ENCODE assay signal across 8 cellular contexts in genomic region chr18:8478166-8478967, GRCh38.
DNase-seq lines count a peak whose midpoint lies in the region; ATAC-seq and TF ChIP-seq lines count a peak whose summit lies in the region.

No MANE protein-coding gene starts in this region.

- H3K4me2 ChIP-seq in DOHH2 (ENCODE audit: low read length) (no peak overlapping the region), Loucy (ENCODE audit: low read depth, low read length, poor library complexity, severe bottlenecking) (no peak overlapping the region)

- H3K9me2 ChIP-seq in DOHH2 (replicated peaks; ENCODE audit: control insufficient read depth, low read length) (no peaks in the 10 kb centered on the region), Loucy (replicated peaks; ENCODE audit: low read depth, low read length) (no peaks in the 10 kb centered on the region)

- DNase-seq in UCSD-AML1 (lab: John Stamatoyannopoulos, UW; ENCODE audit: unreplicated experiment) (peak; percentile 61), cardiac fibroblast (ENCODE audit: low read depth in 2 of 2) (peak; percentile 62), left lobe of liver (ENCODE audit: low spot score) (peak; percentile 64), T1000 (lab: John Stamatoyannopoulos, UW) (no peak)
- peak; percentile 14 for DNase-seq in stimulated activated CD8-positive, alpha-beta memory T cell treated with anti-CD3 and anti-CD28 coated beads, Interleukin-15, amount 100 ng/mL, for 1 hour (ENCODE audit: low read depth)

- no peak overlapping the region for H3K27ac ChIP-seq in DOHH2 (ENCODE audit: low read depth, low read length)

- H2AFZ ChIP-seq in Loucy (ENCODE audit: low read length) = no peak overlapping the region

- no peaks in the 10 kb centered on the region for H3F3A ChIP-seq in DOHH2 (ENCODE audit: control insufficient read depth, insufficient read depth)
- no peaks in the 10 kb centered on the region for H3F3A ChIP-seq in Loucy (ENCODE audit: low read depth)

- H3K9me3 ChIP-seq in DOHH2 (ENCODE audit: control insufficient read depth, insufficient read depth, low read length) (no peaks in the 10 kb centered on the region), Loucy (ENCODE audit: insufficient read depth, low read depth, low read length) (no peaks in the 10 kb centered on the region)

- peak; percentile 87 for TF ChIP-seq CTCF in DOHH2 (IDR thresholded peaks at IDR 0.05; ENCODE audit: low read depth, low read length, poor library complexity, severe bottlenecking)
- peak; percentile 78 for TF ChIP-seq CTCF in Loucy (conservative IDR thresholded peaks at IDR 0.05; ENCODE audit: low read length)
- TF ChIP-seq CTCF in cardiac fibroblast (IDR thresholded peaks at IDR 0.05; ENCODE audit: low read depth, low read length) = peak; percentile 97

- ATAC-seq in GM21526 (IDR thresholded peaks at IDR 0.05; ENCODE audit: low FRiP score, unreplicated experiment) (peak; percentile 94), left lobe of liver (peak; percentile 90)

- no peaks in the 10 kb centered on the region for H3K4me1 ChIP-seq in DOHH2 (ENCODE audit: control insufficient read depth, low read length)
- H3K4me1 ChIP-seq in Loucy (ENCODE audit: insufficient read depth, low read length, poor library complexity, severe bottlenecking) = no peaks in the 10 kb centered on the region

- H3K4me3 ChIP-seq in DOHH2 (ENCODE audit: low read length) (no peak overlapping the region), Loucy (ENCODE audit: low read length, poor library complexity, severe bottlenecking) (no peak overlapping the region), cardiac fibroblast (replicated peaks in 1 of 2; ENCODE audit: low read depth in 2 of 2, low read length in 2 of 2) (no peak overlapping the region)

- no peaks in the 10 kb centered on the region for H3K36me3 ChIP-seq in DOHH2 (ENCODE audit: control insufficient read depth, low read length)
- no peaks in the 10 kb centered on the region for H3K36me3 ChIP-seq in Loucy (ENCODE audit: insufficient read depth, low read length)

- H3K27me3 ChIP-seq in DOHH2 (ENCODE audit: control insufficient read depth, low read length) (no peaks in the 10 kb centered on the region; the same call in 1 of the 2 replicates), Loucy (ENCODE audit: insufficient read depth, low read length, poor library complexity, severe bottlenecking) (no peaks in the 10 kb centered on the region)

- H4K20me1 ChIP-seq in DOHH2 (ENCODE audit: control insufficient read depth, insufficient read depth, low read depth, low read length) (no peaks in the 10 kb centered on the region), Loucy (ENCODE audit: insufficient read depth, low read length, poor library complexity, severe bottlenecking) (no peaks in the 10 kb centered on the region)

- no peaks in the 10 kb centered on the region for H3K79me2 ChIP-seq in DOHH2 (ENCODE audit: control insufficient read depth, low read length)
- no peaks in the 10 kb centered on the region for H3K79me2 ChIP-seq in Loucy (ENCODE audit: insufficient read depth, low read length)

- H3K9ac ChIP-seq in Loucy (ENCODE audit: low read depth, low read length, poor library complexity, severe bottlenecking) = no peak overlapping the region
